17 cellular contexts compared by ENCODE assay signal in the genomic region with DNA sequence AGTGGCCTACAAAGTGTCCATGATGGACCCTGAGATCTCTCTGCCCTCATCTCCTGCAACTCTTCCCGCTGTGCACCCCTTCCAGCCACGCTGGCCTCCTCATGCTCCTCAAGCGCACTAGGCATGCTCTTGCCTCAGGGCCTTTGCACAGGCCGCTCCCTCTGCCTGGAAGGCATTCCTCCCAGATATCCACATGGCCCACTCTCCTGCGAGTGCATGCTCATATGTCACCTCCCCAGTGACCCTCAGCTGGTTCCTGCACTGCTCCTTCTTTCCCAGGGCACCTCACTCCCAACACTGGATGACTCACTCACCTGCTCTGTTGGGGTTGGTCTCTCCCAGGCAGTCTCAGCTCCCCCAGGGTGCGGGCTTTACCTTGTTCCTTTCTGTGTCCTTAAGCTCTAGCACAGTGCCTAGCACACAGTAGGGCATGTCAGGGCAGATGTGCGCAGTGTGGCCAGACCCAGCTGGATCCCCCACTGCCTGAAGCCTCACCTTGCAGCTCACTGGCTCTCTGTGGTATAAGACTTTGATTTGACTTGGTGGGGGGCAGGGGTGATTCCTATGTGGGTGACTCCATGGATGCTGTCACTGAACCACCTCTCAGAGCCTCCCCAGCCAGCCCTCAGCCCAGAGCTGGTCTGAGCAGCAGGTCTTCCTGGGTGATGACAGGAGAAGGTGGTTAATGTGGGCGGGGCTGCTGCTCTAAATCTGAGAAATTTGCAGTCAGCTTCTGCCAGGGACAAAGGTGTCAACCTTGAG. TPM values are rescaled to one million over a fixed set of nuclear protein-coding genes. Genes with fewer than 3 reads are reported as not detected.
DNase-seq lines count a peak whose midpoint lies in the region; ATAC-seq and TF ChIP-seq lines count a peak whose summit lies in the region.
"Had no signal": no experiment of that assay in that cellular context is flagged by ENCODE, and none has a peak within 500 bp of the region (broad histone marks: within the 10 kb centered on the region; RNA-seq: fewer than 3 reads in every experiment).

No MANE protein-coding gene starts in this region.

- H3K27me3 Mint-ChIP-seq in effector memory CD8-positive, alpha-beta T cell, result peaks cover 7 to 23% of the 10 kb centered on the region in 2 donors

- no peaks in the 10 kb centered on the region for H3K79me2 ChIP-seq in HCT116 (ENCODE audit: insufficient read depth, low read length)

- CTCF ChIA-PET in HCT116 (lab: Charles Lee), result interaction anchor here (1.3 kb wide), 1 partner anchor 25 kb away, joined by 3 read pairs; no protein-coding TSS in a partner anchor

- no peaks in the 10 kb centered on the region for H3K9me3 ChIP-seq in BLaER1 treated with 17β-estradiol and CSF1 and Interleukin-3, amounts not matched to agents 10 nM and 100 nM (replicated peaks in 1 of 11)
- H3K9me3 ChIP-seq in HCT116 (ENCODE audit: control insufficient read depth in 1 of 2, insufficient read depth in 1 of 2, low read depth in 1 of 2, low read length in 2 of 2), result no peaks in the 10 kb centered on the region
- H3K9me3 ChIP-seq: BE2C, prostate gland had no signal

- no peaks in the 10 kb centered on the region; a peak in 1 of 22 replicates for H4K20me1 ChIP-seq in BLaER1 treated with 17β-estradiol and CSF1 and Interleukin-3, amounts not matched to agents 10 nM and 100 nM
- H4K20me1 ChIP-seq in HCT116 (ENCODE audit: insufficient read depth), result no peaks in the 10 kb centered on the region

- H3K27ac ChIP-seq in BLaER1 treated with 17β-estradiol and CSF1 and Interleukin-3, amounts not matched to agents 10 nM and 100 nM, result peak overlapping the region in 3 of 11 experiments; percentile 57 to 83 (median 81); a peak in 5 of 22 replicates
- H3K27ac ChIP-seq in HCT116 (ENCODE audit: low read depth, low read length), result no peak overlapping the region
- H3K27ac ChIP-seq: prostate gland had no signal

- H2AFZ ChIP-seq in HCT116 (ENCODE audit: low read depth, low read length, poor library complexity, severe bottlenecking), result no peak overlapping the region

- no peaks in the 10 kb centered on the region for H3K9me3 Mint-ChIP-seq in effector memory CD8-positive, alpha-beta T cell
- H3K9me3 Mint-ChIP-seq: activated T-helper 17 cell treated with anti-CD3 and anti-CD28 coated beads, Interleukin-2, amount 50 U/mL, for 72 hours had no signal

- no peak overlapping the region for H3K4me3 ChIP-seq in BLaER1 treated with 17β-estradiol and CSF1 and Interleukin-3, amounts not matched to agents 10 nM and 100 nM
- no peak overlapping the region for H3K4me3 ChIP-seq in HCT116 (replicated peaks in 1 of 2; ENCODE audit: low read depth in 1 of 2, low read length in 2 of 2)
- H3K4me3 ChIP-seq: prostate gland had no signal

- POLR2A ChIA-PET in HCT116 (lab: Charles Lee), result no interaction called here

- peak overlapping the region in 6 of 11 experiments; percentile 65 to 92 (median 84); a peak in 8 of 22 replicates for H3K4me2 ChIP-seq in BLaER1 treated with 17β-estradiol and CSF1 and Interleukin-3, amounts not matched to agents 10 nM and 100 nM
- peak overlapping the region; percentile 28 for H3K4me2 ChIP-seq in HCT116 (ENCODE audit: low read length)

- H3K4me1 ChIP-seq in BLaER1 treated with 17β-estradiol and CSF1 and Interleukin-3, amounts not matched to agents 10 nM and 100 nM, result peaks cover 23 to 55% (median 38%) of the 10 kb centered on the region in 10 experiments
- peaks cover 9 to 21% of the 10 kb centered on the region in 2 experiments; a peak in 3 of 4 replicates for H3K4me1 ChIP-seq in HCT116 (ENCODE audit: control insufficient read depth in 1 of 2, insufficient read depth in 2 of 2, low read length in 2 of 2)
- H3K4me1 ChIP-seq: BE2C, prostate gland had no signal

- H3K36me3 Mint-ChIP-seq in effector memory CD8-positive, alpha-beta T cell (ENCODE audit: insufficient read depth), result no peaks in the 10 kb centered on the region

- H3K27ac Mint-ChIP-seq in effector memory CD8-positive, alpha-beta T cell, result peak overlapping the region in 1 of 2 donors; percentile 44
- H3K27ac Mint-ChIP-seq: activated T-helper 17 cell treated with anti-CD3 and anti-CD28 coated beads, Interleukin-2, amount 50 U/mL, for 72 hours had no signal

- DNase-seq in HCT116 (ENCODE audit: low read depth, low spot score) (no peak), omental fat pad (ENCODE audit: low spot score) (peak; percentile 19), nucleus accumbens (lab: John Stamatoyannopoulos, UW) (no peak), NCI-H345 (lab: John Stamatoyannopoulos, UW) (no peak), NCI-H510A treated with DMSO at 0.1 percent for 48 hours (lab: John Stamatoyannopoulos, UW) (no peak)
- DNase-seq in effector memory CD8-positive, alpha-beta T cell, result peak; percentile 35 to 46 (median 44)
- DNase-seq: activated CD4-positive, alpha-beta T cell treated with anti-CD3 and anti-CD28 coated beads for 4 hours; BE2C; DMS153; KBM-7; NCI-H1092; SIG-M5; T-helper 9 cell had no signal

- no peak for TF ChIP-seq CTCF in HCT116 (IDR thresholded peaks at IDR 0.05 in 2 of 3, conservative IDR thresholded peaks at IDR 0.05 in 1 of 3; ENCODE audit: borderline replicate concordance in 1 of 3, insufficient read depth in 1 of 3, low read depth in 2 of 3, low read length in 2 of 3)
- TF ChIP-seq CTCF in omental fat pad (IDR thresholded peaks at IDR 0.05), result no peak

- no peaks in the 10 kb centered on the region for H3K9me2 ChIP-seq in HCT116 (ENCODE audit: insufficient read depth)

- RAD21 ChIA-PET in HCT116 (lab: Charles Lee; ENCODE audit: low non-redundant PET in 1 of 2, low total read pairs in 2 of 2, uncharacterized antibody in 2 of 2, unreplicated experiment in 2 of 2), result no interaction called here

- ATAC-seq in HCT116, result peak; percentile 48
- peak; percentile 96 for ATAC-seq in effector memory CD8-positive, alpha-beta T cell (replicated peaks)
- ATAC-seq in omental fat pad (ENCODE audit: low FRiP score), result no peak
- no peak for ATAC-seq in HG03039 (IDR thresholded peaks at IDR 0.05; ENCODE audit: unreplicated experiment)
- ATAC-seq: activated T-helper 17 cell treated with anti-CD3 and anti-CD28 coated beads, Interleukin-2, amount 50 U/mL, for 72 hours had no signal

- no TSS peak for BruUV-seq in HCT116 (replicated peaks; lab: Mats Ljungman, UMichigan)

- TF ChIP-seq RAD21 in HCT116 (IDR thresholded peaks at IDR 0.05; ENCODE audit: low read depth), result no peak

- intact Hi-C loops in HCT116 (cut with micrococcal nuclease), result no loop called here

- peaks cover 16 to 18% of the 10 kb centered on the region in 2 donors for H3K4me1 Mint-ChIP-seq in effector memory CD8-positive, alpha-beta T cell (ENCODE audit: low read depth in 2 of 2)
- H3K4me1 Mint-ChIP-seq: activated T-helper 17 cell treated with anti-CD3 and anti-CD28 coated beads, Interleukin-2, amount 50 U/mL, for 72 hours had no signal

- TF ChIP-seq POLR2A in HCT116 (IDR thresholded peaks at IDR 0.05; ENCODE audit: borderline replicate concordance, extremely low read depth, insufficient read depth, insufficient read length), result no peak

- no peak overlapping the region for H3K9ac ChIP-seq in BLaER1 treated with 17β-estradiol and CSF1 and Interleukin-3, amounts not matched to agents 10 nM and 100 nM
- no peak overlapping the region for H3K9ac ChIP-seq in HCT116 (ENCODE audit: low read length)

- H3K27me3 ChIP-seq in BLaER1 treated with 17β-estradiol and CSF1 and Interleukin-3, amounts not matched to agents 10 nM and 100 nM, result no peaks in the 10 kb centered on the region
- H3K27me3 ChIP-seq in HCT116 (ENCODE audit: insufficient read depth, low read length), result no peaks in the 10 kb centered on the region
- H3K27me3 ChIP-seq: BE2C had no signal

- no peaks in the 10 kb centered on the region for H3K36me3 ChIP-seq in BLaER1 treated with 17β-estradiol and CSF1 and Interleukin-3, amounts not matched to agents 10 nM and 100 nM
- no peaks in the 10 kb centered on the region for H3K36me3 ChIP-seq in HCT116 (ENCODE audit: control insufficient read depth in 1 of 2, insufficient read depth in 2 of 2, low read length in 2 of 2)
- H3K36me3 ChIP-seq: BE2C, prostate gland had no signal

- peak overlapping the region in 1 of 2 donors; percentile 44 for H3K4me3 Mint-ChIP-seq in effector memory CD8-positive, alpha-beta T cell
- H3K4me3 Mint-ChIP-seq: activated T-helper 17 cell treated with anti-CD3 and anti-CD28 coated beads, Interleukin-2, amount 50 U/mL, for 72 hours had no signal

TF ChIP-seq in HCT116, 20 proteins besides CTCF, POLR2A, EP300 and RAD21:
- TF ChIP-seq, protein P1, sequence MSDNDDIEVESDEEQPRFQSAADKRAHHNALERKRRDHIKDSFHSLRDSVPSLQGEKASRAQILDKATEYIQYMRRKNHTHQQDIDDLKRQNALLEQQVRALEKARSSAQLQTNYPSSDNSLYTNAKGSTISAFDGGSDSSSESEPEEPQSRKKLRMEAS (IDR thresholded peaks at IDR 0.05), result no peak
- TF ChIP-seq, protein P2, sequence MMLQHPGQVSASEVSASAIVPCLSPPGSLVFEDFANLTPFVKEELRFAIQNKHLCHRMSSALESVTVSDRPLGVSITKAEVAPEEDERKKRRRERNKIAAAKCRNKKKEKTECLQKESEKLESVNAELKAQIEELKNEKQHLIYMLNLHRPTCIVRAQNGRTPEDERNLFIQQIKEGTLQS (IDR thresholded peaks at IDR 0.05), result no peak
TF ChIP-seq in HCT116: peak in this region for 0.

RNA-seq across cellular contexts. Expression of a gene that starts 37.4 kb away (rescaled TPM):
- total RNA-seq in HCT116 (2021; ENCODE audit: unreplicated experiment), result not detected
- 0.04 and 0.16 TPM in 2 replicates for polyA plus RNA-seq in HCT116 (2012)
- total RNA-seq in omental fat pad, result 10 to 100 TPM; 25.3 to 41.9 (median 34.4) TPM

Comparison
In these comparisons a context has a peak if more than half of its experiments do, and no peak if none do; other contexts are left out.
1. ATAC-seq: peak in HCT116 (single experiment) and effector memory CD8-positive, alpha-beta T cell (single experiment); none in omental fat pad (single experiment) and HG03039 (single experiment).
2. DNase-seq: peak in effector memory CD8-positive, alpha-beta T cell (3 of 3) and omental fat pad (single experiment); none in HCT116 (single experiment), nucleus accumbens (0 of 56), NCI-H345 (single experiment) and NCI-H510A treated with DMSO at 0.1 percent for 48 hours (single experiment).
3. RNA of a gene that starts 37.4 kb away (total RNA-seq): 25.3 to 41.9 TPM in omental fat pad; not detected in HCT116 (single experiment); every median in the first group is over 10 times any median in the second.